In the genomic region with DNA sequence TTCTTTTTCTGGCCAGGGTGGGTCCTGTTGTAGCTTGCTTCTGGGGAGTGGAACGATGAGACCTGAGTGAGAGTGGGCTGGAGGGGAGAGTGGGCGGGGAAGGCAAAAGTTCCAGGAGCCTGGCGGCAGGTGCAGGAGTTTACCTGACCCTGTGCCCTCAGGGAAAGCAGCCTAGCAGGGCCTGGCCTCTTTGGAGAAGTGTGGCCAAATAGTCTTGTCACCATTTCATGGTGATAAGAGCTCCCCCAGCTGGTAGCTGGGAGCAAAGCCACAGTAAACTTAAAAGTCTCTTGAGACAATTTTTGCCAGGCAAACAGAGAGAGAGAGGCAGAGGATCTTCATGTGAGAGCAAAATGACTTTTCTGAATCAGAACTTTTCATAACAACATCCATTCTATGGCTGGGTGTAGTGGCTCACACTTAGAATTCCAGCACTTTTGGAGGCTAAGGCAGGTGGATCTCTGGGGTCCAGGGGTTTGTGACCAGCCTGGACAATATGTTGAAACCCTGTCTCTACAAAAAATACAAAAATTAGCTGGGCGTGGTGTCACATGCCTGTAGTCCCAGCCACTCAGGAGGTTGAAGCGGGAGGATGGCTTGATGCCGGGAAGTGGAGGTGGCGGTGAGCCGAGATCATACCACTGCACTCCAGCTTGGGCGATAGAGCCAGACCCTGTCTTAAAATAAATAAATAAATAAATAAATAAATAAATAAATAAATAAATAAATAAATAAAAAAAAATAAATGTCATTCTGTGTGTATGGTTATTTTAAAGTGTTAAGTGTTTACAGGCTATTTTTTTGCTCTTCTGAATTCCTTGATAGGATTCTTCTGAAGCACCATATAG, we compare ENCODE assay signal across 8 cellular contexts.
DNase-seq lines count a peak whose midpoint lies in the region; ATAC-seq, FAIRE-seq and TF ChIP-seq lines count a peak whose summit lies in the region.

No MANE protein-coding gene starts in this region.

- DNase-seq in activated gamma-delta T cell treated with Interleukin-2 at 50 U/mL for 16 hours (peak; percentile 56), activated gamma-delta T cell (lab: John Stamatoyannopoulos, UW) (no peak), NCI-H2227 treated with DMSO at 0.1 percent for 48 hours (lab: John Stamatoyannopoulos, UW) (peak; percentile 20), cardiac fibroblast (ENCODE audit: low read depth in 2 of 2) (peak; percentile 88), kidney (peak; percentile 88)
- DNase-seq in activated CD4-positive, CD25-positive, alpha-beta regulatory T cell (lab: John Stamatoyannopoulos, UW) = peak; percentile 17 to 34 (median 20)
- DNase-seq in stimulated activated CD4-positive, alpha-beta T cell treated with anti-CD3 and anti-CD28 coated beads, Interleukin-2, amount 100 ng/mL, for 4 hours (ENCODE audit: low read depth) = peak; percentile 54

- H3K36me3 ChIP-seq in kidney (ENCODE audit: control insufficient read depth in 1 of 2, insufficient read depth in 2 of 2, low read length in 2 of 2) = peaks cover 0 to 2% of the 10 kb centered on the region in 2 donors

- H3K27ac ChIP-seq in kidney (ENCODE audit: low read depth in 2 of 2, low read length in 2 of 2) = no peak overlapping the region

- no peak overlapping the region for H3K9ac ChIP-seq in kidney (ENCODE audit: low read length in 2 of 2)

- H3K4me3 ChIP-seq in cardiac fibroblast (replicated peaks in 1 of 2; ENCODE audit: low read depth in 2 of 2, low read length in 2 of 2) = no peak overlapping the region
- H3K4me3 ChIP-seq in kidney (ENCODE audit: low read length in 2 of 2) = no peak overlapping the region

- H3K4me1 ChIP-seq in kidney (ENCODE audit: control insufficient read depth in 1 of 2, insufficient read depth in 1 of 2, low read depth in 1 of 2, low read length in 2 of 2) = peaks cover 0 to 3% of the 10 kb centered on the region in 2 donors

- intact Hi-C loops in kidney (cut with DNase I) = no loop called here

- TF ChIP-seq CTCF in cardiac fibroblast (IDR thresholded peaks at IDR 0.05; ENCODE audit: low read depth, low read length) = peak; percentile 86
- peak; percentile 87 for TF ChIP-seq CTCF in kidney (IDR thresholded peaks at IDR 0.05; ENCODE audit: borderline replicate concordance, extremely low read depth, insufficient read depth)

- no peaks in the 10 kb centered on the region for H3K9me3 ChIP-seq in kidney (ENCODE audit: control insufficient read depth in 1 of 2, low read length in 2 of 2)

- peak; percentile 61 for ATAC-seq in HG03139 (IDR thresholded peaks at IDR 0.05; ENCODE audit: unreplicated experiment)

- FAIRE-seq in kidney (lab: Jason Lieb, UNC) = peak; percentile 87
